13 cellular contexts compared by ENCODE assay signal in genomic region chr2:70655786-70656185, GRCh38.
"Had no signal": no experiment of that assay in that cellular context is flagged by ENCODE, and none has a peak within 500 bp of the region (broad histone marks: within the 10 kb centered on the region; RNA-seq: fewer than 3 reads in every experiment).

No MANE protein-coding gene starts in this region.

- H3K36me3 ChIP-seq: left lung, ovary, prostate gland, thyroid gland, WERI-Rb-1 had no signal

- H3K4me3 ChIP-seq: left lung, lung, ovary, prostate gland, thyroid gland had no signal

- H3K4me1 Mint-ChIP-seq: brain had no signal

- H3K27ac Mint-ChIP-seq: activated T-helper 1 cell treated with anti-CD3 and anti-CD28 coated beads, Interleukin-12 subunit alpha, Interleukin-12 subunit beta, Interleukin-2, Interleukin-4 antibody, amounts not matched to agents 30 ng/mL and 10 ng/mL and 1 ng/mL, durations not matched to agents 14 hours and 24 hours and 36 hours; natural killer cell had no signal

- H3K27me3 ChIP-seq: ovary, thyroid gland had no signal

- H3K4me3 Mint-ChIP-seq: activated T-helper 1 cell treated with anti-CD3 and anti-CD28 coated beads, Interleukin-12 subunit alpha, Interleukin-12 subunit beta, Interleukin-2, Interleukin-4 antibody, amounts not matched to agents 30 ng/mL and 10 ng/mL and 1 ng/mL, durations not matched to agents 14 hours and 24 hours and 36 hours; brain; natural killer cell had no signal

- H3K27ac ChIP-seq: left lung, ovary, prostate gland, thyroid gland, WERI-Rb-1 had no signal

- DNase-seq: activated CD4-positive, CD25-positive, alpha-beta regulatory T cell treated with anti-CD3 and anti-CD28 coated beads, Interleukin-2, amount 50 U/mL, for 72 hours; effector memory CD4-positive, alpha-beta T cell; left lung; natural killer cell; ovary; stimulated activated CD4-positive, alpha-beta T cell treated with anti-CD3 and anti-CD28 coated beads, Interleukin-2, amount 100 ng/mL, for 48 hours; stimulated activated naive CD4-positive, alpha-beta T cell treated with Interleukin-2 at 50 U/mL for 16 hours; thyroid gland; WERI-Rb-1 had no signal

- H3K9me3 ChIP-seq: left lung, ovary, prostate gland, thyroid gland had no signal

- H3K36me3 Mint-ChIP-seq: brain, natural killer cell had no signal

- H3K9me3 Mint-ChIP-seq: activated T-helper 1 cell treated with anti-CD3 and anti-CD28 coated beads, Interleukin-12 subunit alpha, Interleukin-12 subunit beta, Interleukin-2, Interleukin-4 antibody, amounts not matched to agents 30 ng/mL and 10 ng/mL and 1 ng/mL, durations not matched to agents 14 hours and 24 hours and 36 hours; natural killer cell had no signal

- H3K4me1 ChIP-seq: left lung, prostate gland, thyroid gland had no signal
